22 cellular contexts compared by ENCODE assay signal in genomic region chr2:66528974-66529724, GRCh38.
"Had no signal": no experiment of that assay in that cellular context is flagged by ENCODE, and none has a peak within 500 bp of the region (broad histone marks: within the 10 kb centered on the region; RNA-seq: fewer than 3 reads in every experiment).

No MANE protein-coding gene starts in this region.

- H3K4me3 ChIP-seq: gastrocnemius medialis, neural progenitor cell, prostate gland, right atrium auricular region, sigmoid colon, testis, tibial artery, upper lobe of left lung had no signal

- H3K36me3 Mint-ChIP-seq: natural killer cell; stimulated activated memory B cell treated with anti-CD40 and anti-IgM and Interleukin-4, amounts not matched to agents 10 μg/mL and 1 μg/mL and 100 μg/mL, for 72 hours had no signal

- H3K4me1 ChIP-seq: gastrocnemius medialis, prostate gland, testis had no signal

- H3K9me3 ChIP-seq: gastrocnemius medialis, prostate gland, right atrium auricular region, sigmoid colon, testis, tibial artery, upper lobe of left lung had no signal

- H3K27ac ChIP-seq: epithelial cell of prostate, gastrocnemius medialis, neural progenitor cell, parathyroid adenoma, prostate gland, right atrium auricular region, testis, tibial artery, upper lobe of left lung had no signal

- H3K27me3 Mint-ChIP-seq: dendritic cell treated with granulocyte-macrophage colony-stimulating factor and Interleukin-4, amounts not matched to agents 40 ng/mL and 50 ng/mL, for 4 days; stimulated activated memory B cell treated with anti-CD40 and anti-IgM and Interleukin-4, amounts not matched to agents 10 μg/mL and 1 μg/mL and 100 μg/mL, for 72 hours had no signal

- H3K4me1 Mint-ChIP-seq: natural killer cell; stimulated activated memory B cell treated with anti-CD40 and anti-IgM and Interleukin-4, amounts not matched to agents 10 μg/mL and 1 μg/mL and 100 μg/mL, for 72 hours had no signal

- DNase-seq: effector CD8-positive, alpha-beta T cell; endodermal cell; foreskin fibroblast; gastrocnemius medialis; head of caudate nucleus; natural killer cell; sigmoid colon; stimulated activated CD4-positive, alpha-beta T cell treated with anti-CD3 and anti-CD28 coated beads, Interleukin-2, amount 100 ng/mL, for 24 hours; stimulated activated CD4-positive, alpha-beta T cell treated with anti-CD3 and anti-CD28 coated beads, Interleukin-4, amount 100 ng/mL, for 24 hours; stimulated activated naive CD8-positive, alpha-beta T cell treated with anti-CD3 and anti-CD28 coated beads, Interleukin-15, Interleukin-2, amounts not matched to agents 100 U/mL and 50 U/mL, for 24 hours; substantia nigra; testis; tibial artery; upper lobe of left lung had no signal

- ATAC-seq: esophagus mucosa; gastrocnemius medialis; natural killer cell; stimulated activated naive CD8-positive, alpha-beta T cell treated with anti-CD3 and anti-CD28 coated beads, Interleukin-15, Interleukin-2, amounts not matched to agents 100 U/mL and 50 U/mL, for 24 hours had no signal

- H3K9me3 Mint-ChIP-seq: dendritic cell treated with granulocyte-macrophage colony-stimulating factor and Interleukin-4, amounts not matched to agents 40 ng/mL and 50 ng/mL, for 4 days; endodermal cell; neural progenitor cell; stimulated activated memory B cell treated with anti-CD40 and anti-IgM and Interleukin-4, amounts not matched to agents 10 μg/mL and 1 μg/mL and 100 μg/mL, for 72 hours had no signal

- H3K36me3 ChIP-seq: gastrocnemius medialis, neural progenitor cell, prostate gland, right atrium auricular region had no signal

- H3K27me3 ChIP-seq: gastrocnemius medialis, neural progenitor cell, right atrium auricular region, sigmoid colon, testis, tibial artery, upper lobe of left lung had no signal

- H3K4me3 Mint-ChIP-seq: dendritic cell treated with granulocyte-macrophage colony-stimulating factor and Interleukin-4, amounts not matched to agents 40 ng/mL and 50 ng/mL, for 4 days; endodermal cell; natural killer cell; neural progenitor cell; stimulated activated memory B cell treated with anti-CD40 and anti-IgM and Interleukin-4, amounts not matched to agents 10 μg/mL and 1 μg/mL and 100 μg/mL, for 72 hours had no signal

- H3K27ac Mint-ChIP-seq: dendritic cell treated with granulocyte-macrophage colony-stimulating factor and Interleukin-4, amounts not matched to agents 40 ng/mL and 50 ng/mL, for 4 days; endodermal cell; natural killer cell; neural progenitor cell; stimulated activated memory B cell treated with anti-CD40 and anti-IgM and Interleukin-4, amounts not matched to agents 10 μg/mL and 1 μg/mL and 100 μg/mL, for 72 hours had no signal
